Comparison of ENCODE assay signal across 9 cellular contexts in genomic region chr12:9805883-9806282, GRCh38. TPM values are rescaled to one million over a fixed set of nuclear protein-coding genes. Genes with fewer than 3 reads are reported as not detected.
"Had no signal": no experiment of that assay in that cellular context is flagged by ENCODE, and none has a peak within 500 bp of the region (broad histone marks: within the 10 kb centered on the region; RNA-seq: fewer than 3 reads in every experiment).

No MANE protein-coding gene starts in this region.

- FAIRE-seq: H1, H54, HTR-8/SVneo, K562 had no signal

- H3K4me3 ChIP-seq: GM23338, K562 had no signal

- ATAC-seq: GM23338, K562 had no signal

- H3K4me2 ChIP-seq: GM23338 had no signal

- DNase-seq: H9, HCEC 1CT, IMR-90 had no signal

RNA-seq across cellular contexts. Expression of gene KLRF1, which starts 21.4 kb away (rescaled TPM):
- total RNA-seq: GM23338, H1, H9, HT-29, IMR-90 had no signal
- polyA plus RNA-seq: H1, IMR-90 had no signal

RNA-seq across cellular contexts. Expression of gene CD69, which starts 45.2 kb away (rescaled TPM):
- total RNA-seq: GM23338, H1, H9, HT-29, IMR-90 had no signal
- polyA plus RNA-seq: GM23338, H1, IMR-90 had no signal
